ENCODE assay signal across 12 cellular contexts in genomic region chr2:231245253-231246094, GRCh38. TPM values are rescaled to one million over a fixed set of nuclear protein-coding genes. Genes with fewer than 3 reads are reported as not detected.
DNase-seq lines count a peak whose midpoint lies in the region; FAIRE-seq and TF ChIP-seq lines count a peak whose summit lies in the region.
"Had no signal": no experiment of that assay in that cellular context is flagged by ENCODE, and none has a peak within 500 bp of the region (broad histone marks: within the 10 kb centered on the region; RNA-seq: fewer than 3 reads in every experiment).

No MANE protein-coding gene starts in this region.

- in situ Hi-C loops in GM13976 (cut with MboI; ENCODE audit: low sequenced_read_pairs, unreplicated experiment): no loop called here

- no peak for DNase-seq in GM13976 (ENCODE audit: low spot score)
- peak; percentile 62 for DNase-seq in NAMALWA (ENCODE audit: low spot score)
- peak; percentile 59 for DNase-seq in bronchial epithelial cell (ENCODE audit: low read depth)
- DNase-seq in mucosa of gallbladder (ENCODE audit: low spot score): peak; percentile 50
- no peak for DNase-seq in activated CD8-positive, alpha-beta memory T cell treated with anti-CD3 and anti-CD28 coated beads, Interleukin-2, amount 50 U/mL, for 48 hours
- no peak for DNase-seq in stimulated activated CD4-positive, alpha-beta T cell treated with anti-CD3 and anti-CD28 coated beads, Interleukin-4, amount 100 ng/mL, for 24 hours
- DNase-seq in hippocampal formation (lab: John Stamatoyannopoulos, UW): no peak
- DNase-seq: activated CD4-positive, alpha-beta T cell treated with anti-CD3 and anti-CD28 coated beads for 48 hours; midbrain; NCI-H526; stimulated activated naive CD4-positive, alpha-beta T cell had no signal

- peak; percentile 25 for TF ChIP-seq CTCF in GM13976 (IDR thresholded peaks at IDR 0.05; ENCODE audit: borderline replicate concordance, control extremely low read depth, extremely low read depth, insufficient read depth, missing control alignments)
- peak; percentile 28 for TF ChIP-seq CTCF in bronchial epithelial cell (IDR thresholded peaks at IDR 0.05; ENCODE audit: insufficient read depth, low read length, severe bottlenecking)

- no peak overlapping the region for H3K4me3 ChIP-seq in bronchial epithelial cell (ENCODE audit: low read depth, low read length)
- H3K4me3 ChIP-seq: smooth muscle cell had no signal

- H3K27me3 ChIP-seq in bronchial epithelial cell (ENCODE audit: control insufficient read depth, insufficient read depth, low read length): no peaks in the 10 kb centered on the region

- no peak for FAIRE-seq in bronchial epithelial cell (lab: Jason Lieb, UNC)

- H3K36me3 ChIP-seq in bronchial epithelial cell (ENCODE audit: control insufficient read depth, insufficient read depth, low read length): no peaks in the 10 kb centered on the region

RNA-seq across cellular contexts. Expression of gene ARMC9, which starts 47.0 kb away (rescaled TPM):
- total RNA-seq in bronchial epithelial cell: 8.4 and 8.8 TPM in 2 replicates
- 19.2 TPM for total RNA-seq in mucosa of gallbladder

Comparison
In these comparisons a context has a peak if more than half of its experiments do, and no peak if none do; other contexts are left out.
1. DNase-seq: peak in NAMALWA (single experiment), bronchial epithelial cell (single experiment) and mucosa of gallbladder (single experiment); none in GM13976 (single experiment), activated CD8-positive, alpha-beta memory T cell treated with anti-CD3 and anti-CD28 coated beads, Interleukin-2, amount 50 U/mL, for 48 hours (single experiment), stimulated activated CD4-positive, alpha-beta T cell treated with anti-CD3 and anti-CD28 coated beads, Interleukin-4, amount 100 ng/mL, for 24 hours (single experiment) and hippocampal formation (0 of 2).